ENCODE assay signal across 1 cellular context in the genomic region with DNA sequence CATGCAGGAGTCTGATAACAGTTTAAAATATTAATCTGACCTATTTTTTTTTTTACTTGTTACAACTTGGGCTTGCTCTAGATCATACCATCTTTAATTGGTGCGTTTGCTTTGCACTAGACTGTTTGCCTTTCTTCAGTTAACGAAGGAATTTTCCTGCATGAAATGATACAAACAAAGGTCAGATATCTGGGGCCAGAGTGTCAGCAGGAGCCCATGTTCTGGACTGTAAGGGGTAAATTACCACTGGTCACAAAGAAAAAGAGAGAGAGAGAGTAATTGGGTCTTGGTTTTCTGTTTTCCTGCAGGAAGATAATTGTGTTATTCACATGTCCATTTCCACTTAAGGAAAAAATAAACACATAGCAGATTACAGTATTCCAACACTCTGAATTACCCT.
TF ChIP-seq lines count a peak whose summit lies in the region.

No MANE protein-coding gene starts in this region.

TF ChIP-seq in HepG2, 621 proteins besides CTCF, POLR2A, EP300 and RAD21 (continued from another document):
- TF ChIP-seq, protein P1, sequence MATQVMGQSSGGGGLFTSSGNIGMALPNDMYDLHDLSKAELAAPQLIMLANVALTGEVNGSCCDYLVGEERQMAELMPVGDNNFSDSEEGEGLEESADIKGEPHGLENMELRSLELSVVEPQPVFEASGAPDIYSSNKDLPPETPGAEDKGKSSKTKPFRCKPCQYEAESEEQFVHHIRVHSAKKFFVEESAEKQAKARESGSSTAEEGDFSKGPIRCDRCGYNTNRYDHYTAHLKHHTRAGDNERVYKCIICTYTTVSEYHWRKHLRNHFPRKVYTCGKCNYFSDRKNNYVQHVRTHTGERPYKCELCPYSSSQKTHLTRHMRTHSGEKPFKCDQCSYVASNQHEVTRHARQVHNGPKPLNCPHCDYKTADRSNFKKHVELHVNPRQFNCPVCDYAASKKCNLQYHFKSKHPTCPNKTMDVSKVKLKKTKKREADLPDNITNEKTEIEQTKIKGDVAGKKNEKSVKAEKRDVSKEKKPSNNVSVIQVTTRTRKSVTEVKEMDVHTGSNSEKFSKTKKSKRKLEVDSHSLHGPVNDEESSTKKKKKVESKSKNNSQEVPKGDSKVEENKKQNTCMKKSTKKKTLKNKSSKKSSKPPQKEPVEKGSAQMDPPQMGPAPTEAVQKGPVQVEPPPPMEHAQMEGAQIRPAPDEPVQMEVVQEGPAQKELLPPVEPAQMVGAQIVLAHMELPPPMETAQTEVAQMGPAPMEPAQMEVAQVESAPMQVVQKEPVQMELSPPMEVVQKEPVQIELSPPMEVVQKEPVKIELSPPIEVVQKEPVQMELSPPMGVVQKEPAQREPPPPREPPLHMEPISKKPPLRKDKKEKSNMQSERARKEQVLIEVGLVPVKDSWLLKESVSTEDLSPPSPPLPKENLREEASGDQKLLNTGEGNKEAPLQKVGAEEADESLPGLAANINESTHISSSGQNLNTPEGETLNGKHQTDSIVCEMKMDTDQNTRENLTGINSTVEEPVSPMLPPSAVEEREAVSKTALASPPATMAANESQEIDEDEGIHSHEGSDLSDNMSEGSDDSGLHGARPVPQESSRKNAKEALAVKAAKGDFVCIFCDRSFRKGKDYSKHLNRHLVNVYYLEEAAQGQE (IDR thresholded peaks at IDR 0.05; ENCODE audit: borderline replicate concordance in 1 of 2, low read depth in 1 of 2, low read length in 2 of 2), result no peak
- TF ChIP-seq YEATS4 (CRISPR knock-in tag; IDR thresholded peaks at IDR 0.05; ENCODE audit: borderline replicate concordance), result no peak
- TF ChIP-seq, protein P2, sequence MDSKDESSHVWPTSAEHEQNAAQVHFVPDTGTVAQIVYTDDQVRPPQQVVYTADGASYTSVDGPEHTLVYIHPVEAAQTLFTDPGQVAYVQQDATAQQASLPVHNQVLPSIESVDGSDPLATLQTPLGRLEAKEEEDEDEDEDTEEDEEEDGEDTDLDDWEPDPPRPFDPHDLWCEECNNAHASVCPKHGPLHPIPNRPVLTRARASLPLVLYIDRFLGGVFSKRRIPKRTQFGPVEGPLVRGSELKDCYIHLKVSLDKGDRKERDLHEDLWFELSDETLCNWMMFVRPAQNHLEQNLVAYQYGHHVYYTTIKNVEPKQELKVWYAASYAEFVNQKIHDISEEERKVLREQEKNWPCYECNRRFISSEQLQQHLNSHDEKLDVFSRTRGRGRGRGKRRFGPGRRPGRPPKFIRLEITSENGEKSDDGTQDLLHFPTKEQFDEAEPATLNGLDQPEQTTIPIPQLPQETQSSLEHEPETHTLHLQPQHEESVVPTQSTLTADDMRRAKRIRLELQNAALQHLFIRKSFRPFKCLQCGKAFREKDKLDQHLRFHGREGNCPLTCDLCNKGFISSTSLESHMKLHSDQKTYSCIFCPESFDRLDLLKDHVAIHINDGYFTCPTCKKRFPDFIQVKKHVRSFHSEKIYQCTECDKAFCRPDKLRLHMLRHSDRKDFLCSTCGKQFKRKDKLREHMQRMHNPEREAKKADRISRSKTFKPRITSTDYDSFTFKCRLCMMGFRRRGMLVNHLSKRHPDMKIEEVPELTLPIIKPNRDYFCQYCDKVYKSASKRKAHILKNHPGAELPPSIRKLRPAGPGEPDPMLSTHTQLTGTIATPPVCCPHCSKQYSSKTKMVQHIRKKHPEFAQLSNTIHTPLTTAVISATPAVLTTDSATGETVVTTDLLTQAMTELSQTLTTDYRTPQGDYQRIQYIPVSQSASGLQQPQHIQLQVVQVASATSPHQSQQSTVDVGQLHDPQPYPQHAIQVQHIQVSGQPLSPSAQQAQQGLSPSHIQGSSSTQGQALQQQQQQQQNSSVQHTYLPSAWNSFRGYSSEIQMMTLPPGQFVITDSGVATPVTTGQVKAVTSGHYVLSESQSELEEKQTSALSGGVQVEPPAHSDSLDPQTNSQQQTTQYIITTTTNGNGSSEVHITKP (CRISPR knock-in tag; IDR thresholded peaks at IDR 0.05; ENCODE audit: low read depth), result no peak
- TF ChIP-seq HNRNPK (IDR thresholded peaks at IDR 0.05; ENCODE audit: low read depth, low read length, poor library complexity, severe bottlenecking), result no peak
- TF ChIP-seq ZNF589 (CRISPR knock-in tag; conservative IDR thresholded peaks at IDR 0.05), result no peak
- TF ChIP-seq, protein P3, sequence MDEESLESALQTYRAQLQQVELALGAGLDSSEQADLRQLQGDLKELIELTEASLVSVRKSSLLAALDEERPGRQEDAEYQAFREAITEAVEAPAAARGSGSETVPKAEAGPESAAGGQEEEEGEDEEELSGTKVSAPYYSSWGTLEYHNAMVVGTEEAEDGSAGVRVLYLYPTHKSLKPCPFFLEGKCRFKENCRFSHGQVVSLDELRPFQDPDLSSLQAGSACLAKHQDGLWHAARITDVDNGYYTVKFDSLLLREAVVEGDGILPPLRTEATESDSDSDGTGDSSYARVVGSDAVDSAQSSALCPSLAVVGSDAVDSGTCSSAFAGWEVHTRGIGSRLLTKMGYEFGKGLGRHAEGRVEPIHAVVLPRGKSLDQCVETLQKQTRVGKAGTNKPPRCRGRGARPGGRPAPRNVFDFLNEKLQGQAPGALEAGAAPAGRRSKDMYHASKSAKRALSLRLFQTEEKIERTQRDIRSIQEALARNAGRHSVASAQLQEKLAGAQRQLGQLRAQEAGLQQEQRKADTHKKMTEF (CRISPR knock-in tag; IDR thresholded peaks at IDR 0.05), result no peak
